Comparison of ENCODE assay signal across 25 cellular contexts in the genomic region with DNA sequence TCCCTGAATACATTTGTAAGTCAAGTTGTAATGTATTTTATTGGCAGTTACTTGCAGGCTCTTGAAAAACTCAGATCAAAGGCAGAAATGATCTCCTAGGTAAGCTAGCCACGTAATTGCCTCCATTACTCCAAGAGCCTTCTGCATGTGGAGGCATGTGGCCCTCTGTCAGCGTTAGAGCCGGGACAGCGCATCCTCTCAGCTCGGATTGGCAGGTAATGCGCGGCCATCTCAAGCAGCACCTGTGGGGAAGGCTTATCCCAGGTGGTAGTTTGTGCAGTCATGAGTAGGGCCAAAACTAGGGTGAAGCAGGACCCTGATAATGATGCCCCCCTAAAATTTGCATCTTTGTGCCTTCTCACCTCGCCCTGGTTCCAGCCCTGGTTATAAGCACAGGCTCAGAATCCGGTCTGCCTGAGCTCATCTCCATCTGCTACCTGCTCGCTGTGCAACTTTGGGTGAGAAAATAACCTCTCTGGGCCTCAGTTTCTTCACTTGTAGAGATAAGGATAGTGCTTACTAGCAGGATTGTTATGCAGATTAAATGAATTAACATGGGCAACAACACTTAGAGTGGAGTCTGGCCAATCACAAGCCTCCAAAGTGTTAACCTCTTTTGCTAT.
"Had no signal": no experiment of that assay in that cellular context is flagged by ENCODE, and none has a peak within 500 bp of the region (broad histone marks: within the 10 kb centered on the region; RNA-seq: fewer than 3 reads in every experiment).

No MANE protein-coding gene starts in this region.

- H3K36me3 ChIP-seq: left ventricle myocardium inferior, pancreas had no signal

- H3K27me3 ChIP-seq: body of pancreas, pancreas had no signal

- H3K4me3 ChIP-seq: body of pancreas, left ventricle myocardium inferior, pancreas, SK-N-MC had no signal

- H3K36me3 Mint-ChIP-seq: activated CD4-positive, alpha-beta memory T cell treated with anti-CD3 and anti-CD28 coated beads for 36 hours; activated naive CD4-positive, alpha-beta T cell treated with anti-CD3 and anti-CD28 coated beads, Interleukin-2, amount 50 U/mL, for 24 hours; mesothelial cell of epicardium; naive thymus-derived CD8-positive, alpha-beta T cell; stimulated activated naive B cell treated with anti-CD40 and anti-IgM and Interleukin-4, amounts not matched to agents 10 μg/mL and 1 μg/mL and 100 μg/mL, for 72 hours had no signal

- H3K27ac Mint-ChIP-seq: activated CD4-positive, alpha-beta memory T cell treated with anti-CD3 and anti-CD28 coated beads for 36 hours; activated naive CD4-positive, alpha-beta T cell treated with anti-CD3 and anti-CD28 coated beads, Interleukin-2, amount 50 U/mL, for 24 hours; mesothelial cell of epicardium; stimulated activated naive B cell treated with anti-CD40 and anti-IgM and Interleukin-4, amounts not matched to agents 10 μg/mL and 1 μg/mL and 100 μg/mL, for 72 hours; T-helper 17 cell had no signal

- DNase-seq: activated CD4-positive, alpha-beta memory T cell treated with anti-CD3 and anti-CD28 coated beads for 36 hours; activated CD4-positive, alpha-beta T cell treated with anti-CD3 and anti-CD28 coated beads for 4 hours; activated CD4-positive, CD25-positive, alpha-beta regulatory T cell; activated gamma-delta T cell treated with Interleukin-2 at 50 U/mL for 16 hours; activated T-cell treated with anti-CD3 and anti-CD28 coated beads, Interleukin-2, amount 50 U/mL, for 1 hour; anterior cingulate cortex; body of pancreas; caudate nucleus; dermis blood vessel endothelial cell; effector CD8-positive, alpha-beta T cell; kidney glomerular epithelial cell; left ventricle myocardium inferior; mammary epithelial cell; naive thymus-derived CD8-positive, alpha-beta T cell; pancreas; stimulated activated CD4-positive, alpha-beta T cell treated with anti-CD3 and anti-CD28 coated beads, Interleukin-2, amount 100 ng/mL, for 48 hours; stimulated activated CD8-positive, alpha-beta memory T cell treated with anti-CD3 and anti-CD28 coated beads, Interleukin-4, amount 100 ng/mL, for 48 hours; stimulated activated naive B cell treated with anti-CD40 and anti-IgM and Interleukin-4, amounts not matched to agents 10 μg/mL and 1 μg/mL and 100 μg/mL, for 72 hours; SW 1271; T-helper 17 cell; trophoblast cell had no signal

- H3K9me3 Mint-ChIP-seq: activated CD4-positive, alpha-beta memory T cell treated with anti-CD3 and anti-CD28 coated beads for 36 hours; activated naive CD4-positive, alpha-beta T cell treated with anti-CD3 and anti-CD28 coated beads, Interleukin-2, amount 50 U/mL, for 24 hours; mesothelial cell of epicardium had no signal

- H3K4me1 ChIP-seq: body of pancreas, left ventricle myocardium inferior, pancreas had no signal

- H3K9me3 ChIP-seq: body of pancreas, pancreas had no signal

- H3K27me3 Mint-ChIP-seq: activated naive CD4-positive, alpha-beta T cell treated with anti-CD3 and anti-CD28 coated beads, Interleukin-2, amount 50 U/mL, for 24 hours had no signal

- H3K4me1 Mint-ChIP-seq: stimulated activated naive B cell treated with anti-CD40 and anti-IgM and Interleukin-4, amounts not matched to agents 10 μg/mL and 1 μg/mL and 100 μg/mL, for 72 hours had no signal

- ATAC-seq: body of pancreas; naive thymus-derived CD8-positive, alpha-beta T cell; pancreas; sciatic nerve; stimulated activated naive B cell treated with anti-CD40 and anti-IgM and Interleukin-4, amounts not matched to agents 10 μg/mL and 1 μg/mL and 100 μg/mL, for 72 hours; T-helper 17 cell had no signal

- H3K27ac ChIP-seq: body of pancreas, left ventricle myocardium inferior, pancreas, SK-N-MC had no signal

- H3K4me3 Mint-ChIP-seq: activated CD4-positive, alpha-beta memory T cell treated with anti-CD3 and anti-CD28 coated beads for 36 hours; activated naive CD4-positive, alpha-beta T cell treated with anti-CD3 and anti-CD28 coated beads, Interleukin-2, amount 50 U/mL, for 24 hours; mesothelial cell of epicardium; naive thymus-derived CD8-positive, alpha-beta T cell; stimulated activated naive B cell treated with anti-CD40 and anti-IgM and Interleukin-4, amounts not matched to agents 10 μg/mL and 1 μg/mL and 100 μg/mL, for 72 hours; T-helper 17 cell had no signal
